In the genomic region with DNA sequence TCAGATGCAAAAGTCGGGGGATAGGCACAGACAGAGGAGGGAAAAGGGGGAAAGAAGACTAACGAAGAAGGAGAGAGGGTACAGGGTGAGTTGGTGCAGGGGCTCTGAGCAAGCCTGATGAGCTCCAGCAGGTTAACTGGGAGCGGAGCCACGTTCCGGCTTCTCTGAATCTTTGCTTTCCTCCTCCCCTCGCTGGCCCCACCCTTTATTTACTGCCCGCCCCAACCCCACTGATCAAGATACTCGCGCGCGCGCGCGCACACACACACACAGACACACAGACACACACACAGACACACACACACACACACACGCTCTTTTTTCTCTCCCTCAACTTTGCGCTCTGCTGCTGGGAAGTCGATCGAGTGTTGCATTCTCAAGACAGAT, we compare ENCODE assay signal across 10 cellular contexts. TPM values are rescaled to one million over a fixed set of nuclear protein-coding genes. Genes with fewer than 3 reads are reported as not detected.
DNase-seq lines count a peak whose midpoint lies in the region; ATAC-seq and TF ChIP-seq lines count a peak whose summit lies in the region.
"Had no signal": no experiment of that assay in that cellular context is flagged by ENCODE, and none has a peak within 500 bp of the region (broad histone marks: within the 10 kb centered on the region; RNA-seq: fewer than 3 reads in every experiment).

A gene (minus strand): TSS at position 138 of the 387 bp plus-strand sequence.

- peaks cover 62% of the 10 kb centered on the region for H3K27me3 ChIP-seq in GM23338 (ENCODE audit: insufficient read depth)
- peaks cover 12% of the 10 kb centered on the region for H3K27me3 ChIP-seq in fibroblast of lung (ENCODE audit: control insufficient read depth, insufficient read depth, low read length)
- peaks cover 20% of the 10 kb centered on the region for H3K27me3 ChIP-seq in neuron (ENCODE audit: insufficient read depth, low read length)
- H3K27me3 ChIP-seq in naive thymus-derived CD4-positive, alpha-beta T cell (ENCODE audit: control insufficient read depth in 2 of 2, insufficient read depth in 2 of 2, low read length in 2 of 2), result no peaks in the 10 kb centered on the region

- no peaks in the 10 kb centered on the region for H3K36me3 Mint-ChIP-seq in GM23338 (ENCODE audit: low read depth)
- H3K36me3 Mint-ChIP-seq in stimulated activated effector memory CD8-positive, alpha-beta T cell treated with anti-CD3 and anti-CD28 coated beads, Interleukin-12 subunit alpha, Interleukin-12 subunit beta, amount 100 ng/mL, for 72 hours, result no peaks in the 10 kb centered on the region
- peaks cover 0 to 3% (median 0%) of the 10 kb centered on the region in 5 donors for H3K36me3 Mint-ChIP-seq in naive thymus-derived CD4-positive, alpha-beta T cell

- H3K4me3 ChIP-seq in GM23338, result peak within 1 kb of the TSS; percentile 87
- H3K4me3 ChIP-seq in fibroblast of lung (replicated peaks in 1 of 4; ENCODE audit: control extremely low read depth in 1 of 4, insufficient read depth in 1 of 4, low read depth in 3 of 4, low read length in 4 of 4), result peak within 1 kb of the TSS; percentile 6 to 64 (median 16)
- peak within 1 kb of the TSS; percentile 65 for H3K4me3 ChIP-seq in neuron (ENCODE audit: low read length)
- H3K4me3 ChIP-seq in naive thymus-derived CD4-positive, alpha-beta T cell (ENCODE audit: low read length), result no peak within 1 kb of the TSS

- no peaks in the 10 kb centered on the region; the same call in 2 of the 3 replicates for H3K9me3 Mint-ChIP-seq in GM23338
- peaks cover 9% of the 10 kb centered on the region for H3K9me3 Mint-ChIP-seq in stimulated activated effector memory CD8-positive, alpha-beta T cell treated with anti-CD3 and anti-CD28 coated beads, Interleukin-12 subunit alpha, Interleukin-12 subunit beta, amount 100 ng/mL, for 72 hours
- H3K9me3 Mint-ChIP-seq in naive thymus-derived CD4-positive, alpha-beta T cell, result peaks cover 0 to 16% (median 6%) of the 10 kb centered on the region in 11 donors

- DNase-seq in GM23338 (ENCODE audit: low spot score), result peak; percentile 61
- peak; percentile 11 for DNase-seq in OCI-M1 (lab: John Stamatoyannopoulos, UW)
- peak; percentile 4 to 16 for DNase-seq in fibroblast of lung (ENCODE audit: low read depth in 2 of 2)
- no peak for DNase-seq in stimulated activated effector memory CD8-positive, alpha-beta T cell treated with anti-CD3 and anti-CD28 coated beads, Interleukin-12 subunit alpha, Interleukin-12 subunit beta, amount 100 ng/mL, for 72 hours (ENCODE audit: low spot score in 2 of 2)
- DNase-seq in naive thymus-derived CD4-positive, alpha-beta T cell, result no peak
- DNase-seq in GM10248 (ENCODE audit: extremely low spot score), result no peak
- DNase-seq in activated naive CD4-positive, alpha-beta T cell treated with Interleukin-2 at 50 U/mL for 16 hours, result no peak

- H2AFZ ChIP-seq in GM23338 (peak within 1 kb of the TSS; percentile 100), fibroblast of lung (ENCODE audit: low read length) (peak within 1 kb of the TSS; percentile 24), neuron (ENCODE audit: low read depth, low read length) (peak within 1 kb of the TSS; percentile 74)

- H3K4me3 Mint-ChIP-seq in GM23338, result peak within 1 kb of the TSS; percentile 82
- no peak within 1 kb of the TSS for H3K4me3 Mint-ChIP-seq in stimulated activated effector memory CD8-positive, alpha-beta T cell treated with anti-CD3 and anti-CD28 coated beads, Interleukin-12 subunit alpha, Interleukin-12 subunit beta, amount 100 ng/mL, for 72 hours
- H3K4me3 Mint-ChIP-seq in naive thymus-derived CD4-positive, alpha-beta T cell, result peak within 1 kb of the TSS in 5 of 10 donors; percentile 3 to 35 (median 24)

- H3K9me3 ChIP-seq in fibroblast of lung (ENCODE audit: control insufficient read depth, insufficient read depth, low read depth, low read length), result no peaks in the 10 kb centered on the region
- no peaks in the 10 kb centered on the region for H3K9me3 ChIP-seq in neuron (ENCODE audit: low read length)
- no peaks in the 10 kb centered on the region for H3K9me3 ChIP-seq in naive thymus-derived CD4-positive, alpha-beta T cell (ENCODE audit: control insufficient read depth in 2 of 3, low read length in 3 of 3)

- H3K27me3 Mint-ChIP-seq in GM23338 (ENCODE audit: insufficient read depth, low read depth, poor library complexity), result peaks cover 36% of the 10 kb centered on the region
- peaks cover 35 to 62% (median 58%) of the 10 kb centered on the region in 5 donors for H3K27me3 Mint-ChIP-seq in naive thymus-derived CD4-positive, alpha-beta T cell

- POLR2A ChIA-PET in naive thymus-derived CD4-positive, alpha-beta T cell (lab: Charles Lee), result no interaction called here
- POLR2A ChIA-PET in GM10248 (lab: Yijun Ruan, JAX), result no interaction called here

- H3K27ac ChIP-seq in GM23338 (ENCODE audit: low read depth) (no peak within 1 kb of the TSS), fibroblast of lung (ENCODE audit: insufficient read depth, low read length) (no peak within 1 kb of the TSS)
- H3K27ac ChIP-seq in naive thymus-derived CD4-positive, alpha-beta T cell (ENCODE audit: low read depth, low read length), result no peak within 1 kb of the TSS

- ATAC-seq in GM23338, result peak; percentile 65
- ATAC-seq in stimulated activated effector memory CD8-positive, alpha-beta T cell treated with anti-CD3 and anti-CD28 coated beads, Interleukin-12 subunit alpha, Interleukin-12 subunit beta, amount 100 ng/mL, for 72 hours, result no peak
- no peak for ATAC-seq in naive thymus-derived CD4-positive, alpha-beta T cell

- H3K4me2 ChIP-seq in GM23338 (peak within 1 kb of the TSS; percentile 98), fibroblast of lung (ENCODE audit: extremely low read depth, insufficient read depth, low read length) (peak within 1 kb of the TSS; percentile 61)

- no peak within 1 kb of the TSS for H3K9ac ChIP-seq in fibroblast of lung (ENCODE audit: insufficient read depth, low read length)

- H3K4me1 Mint-ChIP-seq in GM23338, result peaks cover 4% of the 10 kb centered on the region
- no peaks in the 10 kb centered on the region for H3K4me1 Mint-ChIP-seq in stimulated activated effector memory CD8-positive, alpha-beta T cell treated with anti-CD3 and anti-CD28 coated beads, Interleukin-12 subunit alpha, Interleukin-12 subunit beta, amount 100 ng/mL, for 72 hours
- peaks cover 0 to 8% (median 5%) of the 10 kb centered on the region in 7 donors for H3K4me1 Mint-ChIP-seq in naive thymus-derived CD4-positive, alpha-beta T cell

- no peak for TF ChIP-seq CTCF in GM23338 (conservative IDR thresholded peaks at IDR 0.05; ENCODE audit: low read depth in 2 of 2)
- no peak for TF ChIP-seq CTCF in fibroblast of lung (conservative IDR thresholded peaks at IDR 0.05 in 1 of 2, IDR thresholded peaks at IDR 0.05 in 1 of 2; ENCODE audit: low read depth in 1 of 2, low read length in 2 of 2)
- TF ChIP-seq CTCF in GM10248 (IDR thresholded peaks at IDR 0.05; ENCODE audit: control extremely low read depth, extremely low read depth, low read depth, missing control alignments), result no peak

- H4K20me1 ChIP-seq in GM23338 (replicated peaks; ENCODE audit: insufficient read depth), result peaks cover 4% of the 10 kb centered on the region; the same call in 1 of the 2 replicates
- no peaks in the 10 kb centered on the region for H4K20me1 ChIP-seq in fibroblast of lung (ENCODE audit: control insufficient read depth, extremely low read depth, insufficient read depth, low read length)

- intact Hi-C loops in naive thymus-derived CD4-positive, alpha-beta T cell (cut with micrococcal nuclease), result no loop called here

- no peaks in the 10 kb centered on the region for H3K79me2 ChIP-seq in GM23338 (replicated peaks; ENCODE audit: insufficient read depth)
- H3K79me2 ChIP-seq in fibroblast of lung (ENCODE audit: control insufficient read depth, insufficient read depth, low read length), result no peaks in the 10 kb centered on the region

- H3K36me3 ChIP-seq in GM23338 (ENCODE audit: insufficient read depth) (no peaks in the 10 kb centered on the region), fibroblast of lung (ENCODE audit: control insufficient read depth, insufficient read depth, low read length) (no peaks in the 10 kb centered on the region), neuron (ENCODE audit: insufficient read depth, low read length) (no peaks in the 10 kb centered on the region)
- H3K36me3 ChIP-seq in naive thymus-derived CD4-positive, alpha-beta T cell (ENCODE audit: control insufficient read depth in 2 of 3, insufficient read depth in 3 of 3, low read length in 3 of 3), result no peaks in the 10 kb centered on the region

- no peaks in the 10 kb centered on the region for H3K9me2 ChIP-seq in GM23338 (ENCODE audit: insufficient read depth)

- peaks cover 5% of the 10 kb centered on the region; the same call in 1 of the 2 replicates for H3K4me1 ChIP-seq in GM23338 (ENCODE audit: insufficient read depth)
- no peaks in the 10 kb centered on the region for H3K4me1 ChIP-seq in fibroblast of lung (ENCODE audit: control insufficient read depth, extremely low read depth, insufficient read depth, low read length)
- H3K4me1 ChIP-seq in neuron (ENCODE audit: insufficient read depth, low read length), result peaks cover 11% of the 10 kb centered on the region
- no peaks in the 10 kb centered on the region for H3K4me1 ChIP-seq in naive thymus-derived CD4-positive, alpha-beta T cell (ENCODE audit: control insufficient read depth in 2 of 2, insufficient read depth in 2 of 2, low read length in 2 of 2)

- no peak within 1 kb of the TSS for H3K27ac Mint-ChIP-seq in GM23338
- no peak within 1 kb of the TSS for H3K27ac Mint-ChIP-seq in stimulated activated effector memory CD8-positive, alpha-beta T cell treated with anti-CD3 and anti-CD28 coated beads, Interleukin-12 subunit alpha, Interleukin-12 subunit beta, amount 100 ng/mL, for 72 hours
- no peak within 1 kb of the TSS for H3K27ac Mint-ChIP-seq in naive thymus-derived CD4-positive, alpha-beta T cell

- CTCF ChIA-PET in naive thymus-derived CD4-positive, alpha-beta T cell (lab: Charles Lee), result no interaction called here
- CTCF ChIA-PET in GM10248 (lab: Yijun Ruan, JAX), result no interaction called here

- no peaks in the 10 kb centered on the region for H3F3A ChIP-seq in GM23338 (replicated peaks; ENCODE audit: low read depth)

TF ChIP-seq in GM23338, 12 proteins besides CTCF, POLR2A, EP300 and RAD21 (continues in another document):
- TF ChIP-seq EZH2 (IDR thresholded peaks at IDR 0.05; ENCODE audit: low read depth, unreplicated experiment), result peak; percentile 35
- TF ChIP-seq, protein P1, sequence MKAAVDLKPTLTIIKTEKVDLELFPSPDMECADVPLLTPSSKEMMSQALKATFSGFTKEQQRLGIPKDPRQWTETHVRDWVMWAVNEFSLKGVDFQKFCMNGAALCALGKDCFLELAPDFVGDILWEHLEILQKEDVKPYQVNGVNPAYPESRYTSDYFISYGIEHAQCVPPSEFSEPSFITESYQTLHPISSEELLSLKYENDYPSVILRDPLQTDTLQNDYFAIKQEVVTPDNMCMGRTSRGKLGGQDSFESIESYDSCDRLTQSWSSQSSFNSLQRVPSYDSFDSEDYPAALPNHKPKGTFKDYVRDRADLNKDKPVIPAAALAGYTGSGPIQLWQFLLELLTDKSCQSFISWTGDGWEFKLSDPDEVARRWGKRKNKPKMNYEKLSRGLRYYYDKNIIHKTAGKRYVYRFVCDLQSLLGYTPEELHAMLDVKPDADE (IDR thresholded peaks at IDR 0.05), result no peak

RNA-seq across cellular contexts. Expression of the gene that starts here (rescaled TPM):
- 0.23 and 0.42 TPM in 2 replicates for total RNA-seq in GM23338 (2014; rRNA removed; shearing (Covaris generic))
- polyA plus RNA-seq in GM23338 (2016; fragmentation: Nextera tagmentation; extraction: Ambion mirVana) (0.18 TPM in 1 of 2 replicates, not detected in the other), fibroblast of lung (not detected in 2 replicates)
- not detected in 2 replicates for total RNA-seq in fibroblast of lung
- polyA plus RNA-seq in fibroblast of lung (2012), result 0.03 and 0.05 TPM in 2 replicates
- not detected in 2 replicates for polyA minus RNA-seq in fibroblast of lung (ENCODE audit: low replicate concordance)
- total RNA-seq in naive thymus-derived CD4-positive, alpha-beta T cell, result under 1 TPM in 1 of 5 experiments, not detected in 4; 0.10 TPM
- not detected for polyA plus RNA-seq in naive thymus-derived CD4-positive, alpha-beta T cell
- total RNA-seq: HT1080, RPMI7951 had no signal

Comparison
In these comparisons a context has a peak if more than half of its experiments do, and no peak if none do; other contexts are left out.
1. Peak in DNase-seq, ATAC-seq, H3K4me3 ChIP-seq and H3K4me2 ChIP-seq in GM23338; RNA of the gene not detected or under 1 TPM.
2. Peak in DNase-seq, H3K4me3 ChIP-seq and H3K4me2 ChIP-seq in fibroblast of lung; RNA of the gene not detected or under 1 TPM.
3. H2AFZ ChIP-seq: peak in every context shown above with its lines; median percentile 100 in GM23338; 74 in neuron; 24 in fibroblast of lung.